In the genomic region with DNA sequence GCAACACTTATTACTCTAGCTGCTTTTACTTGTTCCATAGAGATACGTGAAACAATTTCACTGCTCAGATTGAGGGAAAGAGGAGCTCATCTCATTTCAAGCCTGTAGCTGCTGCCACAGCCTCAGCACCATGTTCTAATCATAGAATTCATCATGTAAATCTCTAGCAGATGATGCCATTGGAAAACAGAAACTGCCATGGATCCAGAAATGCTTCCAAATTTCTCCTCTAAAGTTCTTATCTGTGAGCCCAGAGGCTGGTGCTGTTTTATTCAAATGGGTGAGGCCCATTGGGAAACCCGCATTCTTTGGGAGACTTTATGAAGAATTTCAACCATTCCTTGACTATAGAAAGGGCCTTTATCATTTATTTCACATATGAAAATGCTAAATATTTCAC, we compare ENCODE assay signal across 9 cellular contexts. TPM values are rescaled to one million over a fixed set of nuclear protein-coding genes. Genes with fewer than 3 reads are reported as not detected.
DNase-seq lines count a peak whose midpoint lies in the region; ATAC-seq and TF ChIP-seq lines count a peak whose summit lies in the region.
"Had no signal": no experiment of that assay in that cellular context is flagged by ENCODE, and none has a peak within 500 bp of the region (broad histone marks: within the 10 kb centered on the region; RNA-seq: fewer than 3 reads in every experiment).

No MANE protein-coding gene starts in this region.

- H3K4me3 ChIP-seq in H7 (ENCODE audit: insufficient read depth, low read depth, low read length) (peak overlapping the region; percentile 95), skeletal muscle cell (ENCODE audit: low read depth, low read length) (peak overlapping the region; percentile 92)

- ATAC-seq in SK-N-SH treated with all-trans-retinoic acid at 6 μM for 48 hours (no peak), GM21381 (IDR thresholded peaks at IDR 0.05; ENCODE audit: unreplicated experiment) (no peak)

- peaks cover 4% of the 10 kb centered on the region; the same call in 1 of the 2 replicates for H3K27me3 ChIP-seq in H7 (ENCODE audit: control insufficient read depth, insufficient read depth, low read length)

- no peaks in the 10 kb centered on the region for H3K36me3 ChIP-seq in H7 (replicated peaks; ENCODE audit: control insufficient read depth, insufficient read depth, low read length)

- DNase-seq in H7 (no peak), fibroblast of peridontal ligament (ENCODE audit: extremely low read depth) (peak; percentile 63), skeletal muscle cell (ENCODE audit: low read depth) (no peak), NCI-H82 (lab: John Stamatoyannopoulos, UW) (no peak), islet precursor cell (no peak), GM19238 (ENCODE audit: insufficient read length, low spot score) (no peak)
- DNase-seq: posterior cingulate gyrus had no signal

TF ChIP-seq in SK-N-SH treated with all-trans-retinoic acid at 6 μM for 48 hours, 23 proteins besides CTCF, POLR2A, EP300 and RAD21:
- 0 out of 2 replicates have a peak, but pooled peaks have one; percentile 64 for TF ChIP-seq CSDC2 (CRISPR knock-in tag; IDR thresholded peaks at IDR 0.05)
- no peak for TF ChIP-seq TCF4 (CRISPR knock-in tag; IDR thresholded peaks at IDR 0.05; ENCODE audit: borderline replicate concordance)

RNA-seq across cellular contexts. Expression of a gene that starts 1.9 kb away (rescaled TPM):
- 19.5 and 26.2 TPM in 2 replicates for total RNA-seq in H7 (2014; rRNA removed; shearing (Covaris generic))
